In the genomic region with DNA sequence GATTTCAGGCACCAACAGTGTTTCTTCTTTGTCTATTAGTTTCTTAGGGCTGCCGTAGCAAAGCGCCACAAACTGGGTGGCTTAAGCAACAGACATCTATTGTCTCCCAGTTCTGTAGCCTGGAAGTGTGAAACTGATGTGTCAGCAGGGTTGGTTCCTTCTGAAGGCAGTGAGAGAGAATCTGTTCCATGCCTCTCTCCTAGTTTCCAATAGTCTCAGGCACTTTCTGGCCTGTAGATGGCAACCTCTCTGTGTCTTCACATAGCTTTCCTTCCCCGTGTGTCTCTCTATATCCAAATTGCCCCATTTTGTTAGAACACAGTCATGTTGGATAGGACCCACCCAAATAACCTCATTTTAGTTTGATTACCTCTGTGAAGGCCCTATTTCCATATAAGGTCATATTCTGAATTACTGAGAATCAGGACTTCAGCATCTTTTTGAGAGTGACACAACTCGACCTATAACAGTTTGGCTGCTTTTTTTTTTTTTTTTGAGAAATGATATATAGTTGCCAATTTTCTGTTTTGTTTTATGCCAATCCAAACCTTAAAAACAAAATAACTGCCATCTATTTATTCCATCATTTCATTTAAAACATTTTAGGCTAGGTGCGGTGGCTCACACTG, we compare ENCODE assay signal across 9 cellular contexts.
DNase-seq lines count a peak whose midpoint lies in the region; FAIRE-seq and TF ChIP-seq lines count a peak whose summit lies in the region.
"Had no signal": no experiment of that assay in that cellular context is flagged by ENCODE, and none has a peak within 500 bp of the region (broad histone marks: within the 10 kb centered on the region; RNA-seq: fewer than 3 reads in every experiment).

No MANE protein-coding gene starts in this region.

- H3K36me3 ChIP-seq in ACC112 (ENCODE audit: insufficient read depth, low read length) (no peaks in the 10 kb centered on the region), HUES64 (ENCODE audit: insufficient read depth, low read length) (no peaks in the 10 kb centered on the region), SK-N-MC (ENCODE audit: insufficient read depth, low read length) (no peaks in the 10 kb centered on the region)
- H3K36me3 ChIP-seq: thoracic aorta had no signal

- H3K4me1 ChIP-seq in ACC112 (ENCODE audit: control insufficient read depth, insufficient read depth, low read length, unreplicated experiment), result peaks cover 8% of the 10 kb centered on the region
- peaks cover 34% of the 10 kb centered on the region for H3K4me1 ChIP-seq in HUES64 (ENCODE audit: insufficient read depth, low read length)

- no peak overlapping the region for H3K9ac ChIP-seq in HUES64 (ENCODE audit: low read depth, low read length)
- no peak overlapping the region for H3K9ac ChIP-seq in SK-N-MC (ENCODE audit: insufficient read length)

- H3K27me3 ChIP-seq in ACC112 (ENCODE audit: insufficient read depth, low read length), result no peaks in the 10 kb centered on the region
- no peaks in the 10 kb centered on the region for H3K27me3 ChIP-seq in HUES64 (ENCODE audit: insufficient read depth, low read length)

- H3K4me3 ChIP-seq in ACC112 (ENCODE audit: low read depth, low read length) (no peak overlapping the region), HUES64 (ENCODE audit: low read length) (no peak overlapping the region), SK-N-MC (no peak overlapping the region)
- H3K4me3 ChIP-seq: thoracic aorta had no signal

- H3K79me2 ChIP-seq in ACC112 (ENCODE audit: control insufficient read depth, insufficient read depth, low read length, unreplicated experiment), result no peaks in the 10 kb centered on the region

- no peak for TF ChIP-seq POLR2A in GM12891 (IDR thresholded peaks at IDR 0.05; ENCODE audit: low read depth, low read length)

- FAIRE-seq in GM12891 (lab: Jason Lieb, UNC), result peak; percentile 35

- H3K27ac ChIP-seq in ACC112 (ENCODE audit: low read depth, low read length) (no peak overlapping the region), HUES64 (ENCODE audit: low read depth, low read length) (peak overlapping the region; percentile 16; the same call in 1 of the 2 replicates), SK-N-MC (no peak overlapping the region)
- H3K27ac ChIP-seq: thoracic aorta had no signal

- 63% methylated on average over 5 of the region's 5 CpGs for WGBS in HUES64

- DNase-seq in GM12891 (ENCODE audit: insufficient read length, low spot score) (no peak), SK-N-MC (ENCODE audit: low read depth, low spot score) (peak; percentile 24), glomerular visceral epithelial cell (ENCODE audit: extremely low spot score) (peak; percentile 12), smooth muscle cell of the brain vasculature (ENCODE audit: low read depth, low spot score) (peak; percentile 17), T-helper 9 cell (no peak)
- DNase-seq in activated CD8-positive, alpha-beta memory T cell treated with anti-CD3 and anti-CD28 coated beads for 24 hours, result no peak

- H3K9me3 ChIP-seq in HUES64 (ENCODE audit: insufficient read depth, low read depth, low read length) (peaks cover 14% of the 10 kb centered on the region; the same call in 1 of the 2 replicates), SK-N-MC (ENCODE audit: low read depth, low read length) (no peaks in the 10 kb centered on the region)
- H3K9me3 ChIP-seq: thoracic aorta had no signal

- H2AFZ ChIP-seq in ACC112 (ENCODE audit: low read length, unreplicated experiment), result peak overlapping the region; percentile 36

TF ChIP-seq in GM12891, 5 proteins besides CTCF, POLR2A, EP300 and RAD21:
- TF ChIP-seq TAF1 (IDR thresholded peaks at IDR 0.05; ENCODE audit: low read depth, low read length), result no peak
- no peak for TF ChIP-seq POU2F2 (IDR thresholded peaks at IDR 0.05; ENCODE audit: low read depth, low read length)
- no peak for TF ChIP-seq SPI1 (IDR thresholded peaks at IDR 0.05; ENCODE audit: low read depth, low read length)
- TF ChIP-seq POLR2AphosphoS5 (IDR thresholded peaks at IDR 0.05; ENCODE audit: low read depth, low read length), result no peak
- TF ChIP-seq PAX5 (IDR thresholded peaks at IDR 0.05; ENCODE audit: insufficient read depth, low read length, severe bottlenecking), result no peak

Comparison
In these comparisons a context has a peak if more than half of its experiments do, and no peak if none do; other contexts are left out.
1. DNase-seq: peak in SK-N-MC (single experiment), glomerular visceral epithelial cell (single experiment) and smooth muscle cell of the brain vasculature (single experiment); none in GM12891 (single experiment), T-helper 9 cell (single experiment) and activated CD8-positive, alpha-beta memory T cell treated with anti-CD3 and anti-CD28 coated beads for 24 hours (single experiment).